Comparison of ENCODE assay signal across 18 cellular contexts in the genomic region with DNA sequence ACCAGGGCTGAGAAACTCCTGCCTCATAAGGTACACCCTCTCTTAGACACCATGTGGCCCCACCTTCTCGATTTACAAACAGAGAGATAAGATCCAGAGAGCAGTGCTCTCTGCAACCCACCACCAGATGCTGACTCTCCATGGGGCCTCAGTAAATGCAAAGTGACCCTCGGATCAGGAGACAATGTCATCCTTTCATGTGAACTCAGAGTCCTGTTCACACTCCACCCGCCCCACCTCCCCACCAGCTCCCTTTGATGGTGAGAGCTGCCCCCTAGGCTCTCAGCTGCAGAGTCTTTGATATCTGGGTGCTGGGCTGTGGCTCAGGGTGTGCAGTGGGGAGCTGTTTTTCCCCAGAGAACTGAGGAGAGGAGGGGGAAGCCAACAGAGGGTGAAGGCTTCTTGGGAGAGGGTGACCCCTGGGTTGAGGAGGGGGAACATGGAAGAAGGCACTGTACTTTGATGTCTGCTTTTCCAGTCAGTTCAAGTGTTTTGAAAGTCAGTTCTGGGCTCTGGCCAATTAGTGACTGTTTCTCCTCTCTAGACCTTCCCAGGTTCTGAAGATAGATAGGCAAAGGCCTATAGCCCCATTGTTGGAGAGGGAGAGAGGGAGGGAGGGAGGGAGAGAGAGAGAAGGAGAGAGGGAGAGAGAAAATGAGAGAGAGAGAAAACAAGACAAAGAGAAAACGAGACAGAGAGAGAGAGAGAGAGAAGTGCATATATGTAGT.
DNase-seq lines count a peak whose midpoint lies in the region; ATAC-seq and TF ChIP-seq lines count a peak whose summit lies in the region.
"Had no signal": no experiment of that assay in that cellular context is flagged by ENCODE, and none has a peak within 500 bp of the region (broad histone marks: within the 10 kb centered on the region; RNA-seq: fewer than 3 reads in every experiment).

No MANE protein-coding gene starts in this region.

- H3K23ac ChIP-seq in H9 (ENCODE audit: insufficient read length, low read depth, low read length), result no peak overlapping the region

- no peaks in the 10 kb centered on the region for H3K9me3 Mint-ChIP-seq in H9
- H3K9me3 Mint-ChIP-seq in stimulated activated effector memory CD8-positive, alpha-beta T cell treated with anti-CD3 and anti-CD28 coated beads, Interleukin-12 subunit alpha, Interleukin-12 subunit beta, amount 100 ng/mL, for 72 hours, result no peaks in the 10 kb centered on the region
- H3K9me3 Mint-ChIP-seq: activated naive CD8-positive, alpha-beta T cell treated with anti-CD3 and anti-CD28 coated beads for 36 hours; activated T-cell treated with anti-CD3 and anti-CD28 coated beads, Interleukin-2, amount 50 U/mL, for 72 hours; effector memory CD8-positive, alpha-beta T cell; IgD-negative memory B cell had no signal

- H4K20me1 ChIP-seq in H9 (ENCODE audit: control insufficient read depth, insufficient read depth, insufficient read length), result no peaks in the 10 kb centered on the region

- no peaks in the 10 kb centered on the region for H3K9me3 ChIP-seq in H9 (ENCODE audit: control insufficient read depth, low read depth, low read length)
- H3K9me3 ChIP-seq in NT2/D1 (ENCODE audit: insufficient read depth, low read length), result no peaks in the 10 kb centered on the region
- H3K9me3 ChIP-seq in testis, result no peaks in the 10 kb centered on the region
- H3K9me3 ChIP-seq: tibial nerve had no signal

- H2BK5ac ChIP-seq in H9 (ENCODE audit: insufficient read length, low read length), result no peak overlapping the region

- H4K91ac ChIP-seq in H9 (ENCODE audit: insufficient read length, low read depth, low read length), result no peak overlapping the region

- peaks cover 2% of the 10 kb centered on the region; the same call in 1 of the 2 replicates for H3K4me1 ChIP-seq in H9 (ENCODE audit: insufficient read depth, low read length)
- peaks cover 3% of the 10 kb centered on the region for H3K4me1 ChIP-seq in NT2/D1 (ENCODE audit: insufficient read depth, insufficient read length)
- peaks cover 31% of the 10 kb centered on the region for H3K4me1 ChIP-seq in testis

- peaks cover 19% of the 10 kb centered on the region for H3K27me3 Mint-ChIP-seq in H9 (ENCODE audit: low read depth)
- H3K27me3 Mint-ChIP-seq: effector memory CD8-positive, alpha-beta T cell had no signal

- H3K4me2 ChIP-seq in H9 (ENCODE audit: insufficient read depth, insufficient read length, low read length), result no peak overlapping the region

- H3K36me3 Mint-ChIP-seq in H9 (ENCODE audit: insufficient read depth in 1 of 3, low read depth in 3 of 3), result no peaks in the 10 kb centered on the region
- no peaks in the 10 kb centered on the region for H3K36me3 Mint-ChIP-seq in stimulated activated effector memory CD8-positive, alpha-beta T cell treated with anti-CD3 and anti-CD28 coated beads, Interleukin-12 subunit alpha, Interleukin-12 subunit beta, amount 100 ng/mL, for 72 hours
- H3K36me3 Mint-ChIP-seq: activated naive CD8-positive, alpha-beta T cell treated with anti-CD3 and anti-CD28 coated beads for 36 hours; IgD-negative memory B cell had no signal

- no peaks in the 10 kb centered on the region for H3K79me1 ChIP-seq in H9 (ENCODE audit: insufficient read depth, low read depth, low read length, poor library complexity, severe bottlenecking)

- no peak overlapping the region for H2BK120ac ChIP-seq in H9 (ENCODE audit: low read depth, low read length, poor library complexity, severe bottlenecking)

- no peak overlapping the region for H2AFZ ChIP-seq in H9 (ENCODE audit: low read length)

- DNase-seq in H9, result peak; percentile 41
- peak; percentile 23 for DNase-seq in NT2/D1 (ENCODE audit: low read depth, low spot score)
- DNase-seq in head of caudate nucleus, result peak in 36 of 42 donors; percentile 22 to 81 (median 50)
- no peak for DNase-seq in stimulated activated effector memory CD8-positive, alpha-beta T cell treated with anti-CD3 and anti-CD28 coated beads, Interleukin-12 subunit alpha, Interleukin-12 subunit beta, amount 100 ng/mL, for 72 hours (ENCODE audit: low spot score in 2 of 2)
- no peak for DNase-seq in effector CD8-positive, alpha-beta T cell (lab: John Stamatoyannopoulos, UW)
- DNase-seq in NCI-H2029 treated with DMSO at 0.1 percent for 48 hours (lab: John Stamatoyannopoulos, UW), result no peak
- DNase-seq in testis, result no peak
- DNase-seq in KG1 (lab: John Stamatoyannopoulos, UW), result no peak
- DNase-seq: activated CD4-positive, alpha-beta T cell treated with anti-CD3 and anti-CD28 coated beads, Interleukin-2, amount 50 U/mL, for 4 hours; activated naive CD8-positive, alpha-beta T cell treated with anti-CD3 and anti-CD28 coated beads for 36 hours; activated T-cell treated with anti-CD3 and anti-CD28 coated beads, Interleukin-2, amount 50 U/mL, for 72 hours; effector memory CD8-positive, alpha-beta T cell; NCI-H2081 treated with DMSO at 0.1 percent for 48 hours; NK-92 treated with Interleukin-12 subunit alpha and Interleukin-12 subunit beta, amount 100 ng/mL, for 24 hours had no signal

- WGBS in H9 (ENCODE audit: extremely low coverage, insufficient read length, low lambda C conversion rate), result no CpG with 5 or more reads among the region's 4 CpGs
- WGBS in testis, 2 donors, result 38 to 42% methylated on average over 4 of the region's 4 CpGs

- TF ChIP-seq CTCF in H9 (conservative IDR thresholded peaks at IDR 0.05) (no peak), testis (IDR thresholded peaks at IDR 0.05) (no peak)

- H3K4me3 Mint-ChIP-seq in H9, result no peak overlapping the region
- no peak overlapping the region for H3K4me3 Mint-ChIP-seq in stimulated activated effector memory CD8-positive, alpha-beta T cell treated with anti-CD3 and anti-CD28 coated beads, Interleukin-12 subunit alpha, Interleukin-12 subunit beta, amount 100 ng/mL, for 72 hours
- H3K4me3 Mint-ChIP-seq: activated naive CD8-positive, alpha-beta T cell treated with anti-CD3 and anti-CD28 coated beads for 36 hours; activated T-cell treated with anti-CD3 and anti-CD28 coated beads, Interleukin-2, amount 50 U/mL, for 72 hours; effector memory CD8-positive, alpha-beta T cell; IgD-negative memory B cell had no signal

- no peak overlapping the region for H2BK15ac ChIP-seq in H9 (ENCODE audit: low read depth, low read length)

- H3K14ac ChIP-seq in H9 (ENCODE audit: insufficient read depth, low read length), result no peak overlapping the region

- H2BK20ac ChIP-seq in H9 (ENCODE audit: low read depth, low read length, poor library complexity, severe bottlenecking), result no peak overlapping the region

- H3K23me2 ChIP-seq in H9 (ENCODE audit: insufficient read length, low read depth, low read length, poor library complexity, severe bottlenecking), result no peaks in the 10 kb centered on the region

- no peak overlapping the region for H2BK12ac ChIP-seq in H9 (ENCODE audit: insufficient read length, low read depth, low read length)

- ATAC-seq in stimulated activated effector memory CD8-positive, alpha-beta T cell treated with anti-CD3 and anti-CD28 coated beads, Interleukin-12 subunit alpha, Interleukin-12 subunit beta, amount 100 ng/mL, for 72 hours, result peak; percentile 22
- ATAC-seq: activated T-cell treated with anti-CD3 and anti-CD28 coated beads, Interleukin-2, amount 50 U/mL, for 72 hours; effector memory CD8-positive, alpha-beta T cell; left lobe of liver had no signal

- H3K79me2 ChIP-seq in H9 (ENCODE audit: insufficient read depth, low read length), result no peaks in the 10 kb centered on the region

- H3K4me3 ChIP-seq in NT2/D1 (ENCODE audit: insufficient read length, low read depth) (no peak overlapping the region), testis (no peak overlapping the region)
- H3K4me3 ChIP-seq: cardiac muscle cell, tibial nerve had no signal

- no peak overlapping the region for H3T11ph ChIP-seq in H9 (ENCODE audit: low read length)

- H3K4me1 Mint-ChIP-seq in H9, result peaks cover 16 to 26% of the 10 kb centered on the region in 2 experiments
- no peaks in the 10 kb centered on the region for H3K4me1 Mint-ChIP-seq in stimulated activated effector memory CD8-positive, alpha-beta T cell treated with anti-CD3 and anti-CD28 coated beads, Interleukin-12 subunit alpha, Interleukin-12 subunit beta, amount 100 ng/mL, for 72 hours
- H3K4me1 Mint-ChIP-seq: activated naive CD8-positive, alpha-beta T cell treated with anti-CD3 and anti-CD28 coated beads for 36 hours; IgD-negative memory B cell had no signal

- no peak overlapping the region for H3K56ac ChIP-seq in H9 (ENCODE audit: insufficient read length, low read depth, low read length)

- H4K5ac ChIP-seq in H9 (ENCODE audit: insufficient read length, low read depth, low read length), result no peak overlapping the region

- no peak overlapping the region for H3K4ac ChIP-seq in H9 (ENCODE audit: low read depth, low read length)

- H3K27ac ChIP-seq in H9 (ENCODE audit: insufficient read length, low read depth, low read length) (no peak overlapping the region), testis (no peak overlapping the region)
- H3K27ac ChIP-seq: cardiac muscle cell, tibial nerve had no signal

- H2AK5ac ChIP-seq in H9 (ENCODE audit: insufficient read length, low read length), result no peak overlapping the region

- H3K18ac ChIP-seq in H9 (ENCODE audit: insufficient read length, low read depth, low read length), result no peak overlapping the region

- H3K27me3 ChIP-seq in H9 (ENCODE audit: insufficient read depth, low read length) (0 out of 2 replicates have a peak, but pooled peaks cover 2% of the 10 kb centered on the region), NT2/D1 (ENCODE audit: insufficient read depth, insufficient read length) (no peaks in the 10 kb centered on the region), testis (no peaks in the 10 kb centered on the region)
- H3K27me3 ChIP-seq: tibial nerve had no signal

- H4K8ac ChIP-seq in H9 (replicated peaks; ENCODE audit: insufficient read length, low read depth, low read length), result no peak overlapping the region

- H3K36me3 ChIP-seq in NT2/D1 (ENCODE audit: insufficient read depth, insufficient read length, low read length) (no peaks in the 10 kb centered on the region), testis (ENCODE audit: low read depth, missing control alignments) (no peaks in the 10 kb centered on the region)
- H3K36me3 ChIP-seq: cardiac muscle cell, tibial nerve had no signal

- intact Hi-C loops in head of caudate nucleus (cut with DNase I), result no loop called here
- intact Hi-C loops in testis (cut with DNase I; ENCODE audit: low total_unique reads), result no loop called here

- no peak for TF ChIP-seq POLR2A in testis (IDR thresholded peaks at IDR 0.05)

- no peak overlapping the region for H3K27ac Mint-ChIP-seq in H9
- H3K27ac Mint-ChIP-seq in stimulated activated effector memory CD8-positive, alpha-beta T cell treated with anti-CD3 and anti-CD28 coated beads, Interleukin-12 subunit alpha, Interleukin-12 subunit beta, amount 100 ng/mL, for 72 hours, result no peak overlapping the region
- H3K27ac Mint-ChIP-seq: activated naive CD8-positive, alpha-beta T cell treated with anti-CD3 and anti-CD28 coated beads for 36 hours; activated T-cell treated with anti-CD3 and anti-CD28 coated beads, Interleukin-2, amount 50 U/mL, for 72 hours; effector memory CD8-positive, alpha-beta T cell; IgD-negative memory B cell had no signal

- H3K9ac ChIP-seq in H9 (ENCODE audit: extremely low read depth, insufficient read length, low read length) (no peak overlapping the region), NT2/D1 (ENCODE audit: insufficient read length, low read depth) (no peak overlapping the region)

Comparison
In these comparisons a context has a peak if more than half of its experiments do, and no peak if none do; other contexts are left out.
1. DNase-seq: peak in H9 (single experiment), NT2/D1 (single experiment) and head of caudate nucleus (36 of 42); none in stimulated activated effector memory CD8-positive, alpha-beta T cell treated with anti-CD3 and anti-CD28 coated beads, Interleukin-12 subunit alpha, Interleukin-12 subunit beta, amount 100 ng/mL, for 72 hours (0 of 2), effector CD8-positive, alpha-beta T cell (single experiment), NCI-H2029 treated with DMSO at 0.1 percent for 48 hours (single experiment), testis (single experiment) and KG1 (single experiment).